ENCODE assay signal across 23 cellular contexts in the genomic region with DNA sequence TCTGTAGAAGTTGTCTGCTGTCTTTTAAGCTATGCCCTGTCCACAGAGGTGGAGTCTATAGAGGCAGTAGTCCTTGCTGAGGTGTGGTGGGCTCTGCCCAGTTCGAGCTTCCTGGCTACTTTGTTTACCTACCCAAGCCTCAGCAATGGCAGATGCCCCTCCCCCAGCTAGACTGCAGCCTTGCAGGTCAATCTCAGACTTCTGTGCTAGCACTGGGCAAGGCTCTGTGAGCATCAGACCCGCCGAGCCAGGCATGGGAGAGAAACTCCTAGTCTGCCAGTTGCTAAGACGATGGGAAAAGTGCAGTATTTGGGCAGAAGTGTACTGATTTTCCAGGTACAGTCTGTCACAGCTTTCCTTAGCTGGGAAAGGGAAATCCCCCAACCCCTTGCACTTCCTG.
"Had no signal": no experiment of that assay in that cellular context is flagged by ENCODE, and none has a peak within 500 bp of the region (broad histone marks: within the 10 kb centered on the region; RNA-seq: fewer than 3 reads in every experiment).

No MANE protein-coding gene starts in this region.

- H3K4me1 ChIP-seq: SJSA1 had no signal

- H3K4me2 ChIP-seq: KMS-11 had no signal

- DNase-seq: Kasumi-1, MM.1S, NCI-H1092 treated with DMSO at 0.1 percent for 48 hours, NCI-H1436, NCI-H187, NCI-H2029, NCI-H2081 treated with DMSO at 0.1 percent for 48 hours, NCI-H2171, NCI-H226, NCI-H446, NCI-H510A, NCI-H524 treated with DMSO at 0.1 percent for 48 hours, NCI-H69, NCI-H774, PC-3, Right ventricle myocardium superior, SIG-M5 had no signal

- H3K9me3 ChIP-seq: SJSA1 had no signal

- H3K27me3 ChIP-seq: SJSA1 had no signal

- ATAC-seq: K562, Panc1, PC-3 had no signal

- H3K9ac ChIP-seq: KMS-11 had no signal

- H3K4me3 ChIP-seq: K562, SJSA1, SK-N-MC had no signal

- H3K27ac ChIP-seq: KMS-11, RWPE1, SJSA1, SK-N-MC had no signal

- H3K36me3 ChIP-seq: SJSA1 had no signal
